ENCODE assay signal across 11 cellular contexts in the genomic region with DNA sequence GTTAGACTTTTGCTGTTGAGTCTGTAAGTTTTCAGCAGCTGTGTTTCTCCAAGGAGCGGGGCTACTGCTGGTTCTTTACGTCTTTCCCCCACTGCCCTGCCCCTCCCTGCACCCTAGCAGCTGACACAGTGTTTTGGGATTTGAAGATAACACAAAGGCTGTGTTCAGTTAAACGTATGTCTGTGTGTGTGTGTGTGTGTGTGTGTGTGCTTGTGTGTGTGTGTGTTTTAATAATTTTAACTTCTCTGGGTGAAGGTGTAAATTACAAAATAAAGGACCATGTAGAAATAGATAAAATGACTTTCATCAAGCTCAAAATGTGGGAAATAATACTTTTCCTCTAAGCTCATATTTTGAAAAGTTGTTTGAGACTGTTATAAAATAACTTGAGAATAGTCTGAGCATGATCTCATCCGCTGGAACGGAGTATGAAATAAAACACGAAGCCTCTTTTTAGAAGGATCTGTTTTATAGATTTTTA. TPM values are rescaled to one million over a fixed set of nuclear protein-coding genes. Genes with fewer than 3 reads are reported as not detected.
DNase-seq lines count a peak whose midpoint lies in the region; ATAC-seq, FAIRE-seq and TF ChIP-seq lines count a peak whose summit lies in the region.
"Had no signal": no experiment of that assay in that cellular context is flagged by ENCODE, and none has a peak within 500 bp of the region (broad histone marks: within the 10 kb centered on the region; RNA-seq: fewer than 3 reads in every experiment).

No MANE protein-coding gene starts in this region.

- no peak overlapping the region for H3K4me2 ChIP-seq in PC-9

- FAIRE-seq in pancreas (lab: Jason Lieb, UNC) = no peak
- FAIRE-seq: islet of Langerhans had no signal

- no peaks in the 10 kb centered on the region for H3K9me3 ChIP-seq in CD8-positive, alpha-beta memory T cell (ENCODE audit: low read length)
- H3K9me3 ChIP-seq in gastroesophageal sphincter = no peaks in the 10 kb centered on the region
- H3K9me3 ChIP-seq in pancreas = no peaks in the 10 kb centered on the region
- H3K9me3 ChIP-seq in PC-9 (ENCODE audit: insufficient read depth, low read depth) = no peaks in the 10 kb centered on the region

- TF ChIP-seq CTCF in WI38 (IDR thresholded peaks at IDR 0.05; ENCODE audit: low read depth, low read length) (no peak), gastroesophageal sphincter (IDR thresholded peaks at IDR 0.05) (no peak), pancreas (IDR thresholded peaks at IDR 0.05) (no peak), PC-9 (conservative IDR thresholded peaks at IDR 0.05) (no peak)

- POLR2A ChIA-PET in CD8-positive, alpha-beta memory T cell (lab: Charles Lee) = no interaction called here
- POLR2A ChIA-PET in PC-9 (lab: Charles Lee; ENCODE audit: unreplicated experiment) = no interaction called here

- peaks cover 58% of the 10 kb centered on the region for H3K79me2 ChIP-seq in PC-9 (ENCODE audit: low read depth)

- H3K36me3 Mint-ChIP-seq in CD8-positive, alpha-beta memory T cell = no peaks in the 10 kb centered on the region

- H3K4me1 ChIP-seq in CD8-positive, alpha-beta memory T cell (ENCODE audit: insufficient read depth, low read length) = peaks cover 26% of the 10 kb centered on the region
- H3K4me1 ChIP-seq in gastroesophageal sphincter (peaks cover 8 to 100% (median 48%) of the 10 kb centered on the region in 3 donors), pancreas (peaks cover 5 to 13% (median 8%) of the 10 kb centered on the region in 3 donors), PC-9 (replicated peaks; ENCODE audit: insufficient read depth) (peaks cover 9% of the 10 kb centered on the region)

- ATAC-seq in gastroesophageal sphincter (no peak), pancreas (peak in 3 of 4 donors; percentile 14 to 42 (median 31))

- BruUV-seq in PC-9 (replicated peaks; lab: Mats Ljungman, UMichigan) = no TSS peak

- peaks cover 5% of the 10 kb centered on the region; the same call in 1 of the 2 replicates for H3F3A ChIP-seq in PC-9 (ENCODE audit: insufficient read depth, low read depth)

- no peak overlapping the region for H2AFZ ChIP-seq in PC-9

- peaks cover 0 to 2% of the 10 kb centered on the region in 2 donors for H3K27me3 Mint-ChIP-seq in CD8-positive, alpha-beta memory T cell
- H3K27me3 Mint-ChIP-seq: stimulated activated naive CD8-positive, alpha-beta T cell treated with anti-CD3 and anti-CD28 coated beads, Interleukin-15, Interleukin-2, amounts not matched to agents 100 ng/mL and 50 ng/mL, for 24 hours had no signal

- H3K9me3 Mint-ChIP-seq in CD8-positive, alpha-beta memory T cell = no peaks in the 10 kb centered on the region
- H3K9me3 Mint-ChIP-seq: stimulated activated naive CD8-positive, alpha-beta T cell treated with anti-CD3 and anti-CD28 coated beads, Interleukin-15, Interleukin-2, amounts not matched to agents 100 ng/mL and 50 ng/mL, for 24 hours had no signal

- H3K27me3 ChIP-seq in CD8-positive, alpha-beta memory T cell (ENCODE audit: insufficient read depth, low read length, poor library complexity, severe bottlenecking) = no peaks in the 10 kb centered on the region
- H3K27me3 ChIP-seq in gastroesophageal sphincter = no peaks in the 10 kb centered on the region
- no peaks in the 10 kb centered on the region for H3K27me3 ChIP-seq in pancreas
- no peaks in the 10 kb centered on the region for H3K27me3 ChIP-seq in PC-9 (ENCODE audit: insufficient read depth, low read depth)

- WGBS in gastroesophageal sphincter (ENCODE audit: low coverage in 1 of 2), 2 donors = 1 to 8% methylated on average over 4 to 6 of the region's 6 CpGs
- WGBS in pancreas, 2 donors = 46 to 56% methylated on average over 6 of the region's 6 CpGs

- H3K36me3 ChIP-seq in CD8-positive, alpha-beta memory T cell (ENCODE audit: insufficient read depth, low read length) = no peaks in the 10 kb centered on the region
- H3K36me3 ChIP-seq in gastroesophageal sphincter (no peaks in the 10 kb centered on the region), pancreas (no peaks in the 10 kb centered on the region), PC-9 (ENCODE audit: low read depth) (no peaks in the 10 kb centered on the region)

- H4K20me1 ChIP-seq in PC-9 (ENCODE audit: insufficient read depth) = peaks cover 20% of the 10 kb centered on the region

- H3K27ac ChIP-seq in CD8-positive, alpha-beta memory T cell (ENCODE audit: low read depth, low read length) = peak overlapping the region; percentile 20
- peak overlapping the region; percentile 95 to 98 (median 96) for H3K27ac ChIP-seq in gastroesophageal sphincter
- H3K27ac ChIP-seq in pancreas = peak overlapping the region in 3 of 4 donors; percentile 62 to 76 (median 68)
- no peak overlapping the region for H3K27ac ChIP-seq in PC-9

- H3K4me3 Mint-ChIP-seq in CD8-positive, alpha-beta memory T cell = no peak overlapping the region
- H3K4me3 Mint-ChIP-seq: stimulated activated naive CD8-positive, alpha-beta T cell treated with anti-CD3 and anti-CD28 coated beads, Interleukin-15, Interleukin-2, amounts not matched to agents 100 ng/mL and 50 ng/mL, for 24 hours had no signal

- H3K9me2 ChIP-seq in PC-9 (ENCODE audit: insufficient read depth) = no peaks in the 10 kb centered on the region

- TF ChIP-seq POLR2A in gastroesophageal sphincter (IDR thresholded peaks at IDR 0.05) = peak in 1 of 2 donors; percentile 8

- no peak for DNase-seq in CD8-positive, alpha-beta memory T cell
- DNase-seq in pancreas (no peak), PC-9 (no peak), NCI-H446 (lab: John Stamatoyannopoulos, UW) (no peak), GF-D8 (lab: John Stamatoyannopoulos, UW) (no peak)
- no peak for DNase-seq in NK-92 treated with Interleukin-12 subunit alpha and Interleukin-12 subunit beta, amount 100 ng/mL, for 24 hours (lab: John Stamatoyannopoulos, UW)
- DNase-seq: DMS53 had no signal

- CTCF ChIA-PET in CD8-positive, alpha-beta memory T cell (lab: Charles Lee) = interaction anchor here (1.3 kb wide), 1 partner anchor 20 kb away, joined by 6 read pairs; no protein-coding TSS in a partner anchor
- CTCF ChIA-PET in PC-9 (lab: Charles Lee) = interaction anchor here (0.6 kb wide), 2 partner anchors 12 to 285 kb away, joined by 3 read pairs; no protein-coding TSS in a partner anchor

- intact Hi-C loops in pancreas (cut with DNase I) (no loop called here), PC-9 (cut with micrococcal nuclease; ENCODE audit: unreplicated experiment) (no loop called here)

- H3K27ac Mint-ChIP-seq in CD8-positive, alpha-beta memory T cell = no peak overlapping the region
- H3K27ac Mint-ChIP-seq: stimulated activated naive CD8-positive, alpha-beta T cell treated with anti-CD3 and anti-CD28 coated beads, Interleukin-15, Interleukin-2, amounts not matched to agents 100 ng/mL and 50 ng/mL, for 24 hours had no signal

- TF ChIP-seq EP300 in gastroesophageal sphincter (IDR thresholded peaks at IDR 0.05) = no peak

- H3K4me3 ChIP-seq in CD8-positive, alpha-beta memory T cell (ENCODE audit: low read length) = no peak overlapping the region
- H3K4me3 ChIP-seq in WI38 (ENCODE audit: low read depth, low read length) = peak overlapping the region; percentile 44
- H3K4me3 ChIP-seq in gastroesophageal sphincter = peak overlapping the region in 1 of 2 donors; percentile 37
- H3K4me3 ChIP-seq in pancreas = no peak overlapping the region
- no peak overlapping the region for H3K4me3 ChIP-seq in PC-9

- peaks cover 16 to 47% (median 26%) of the 10 kb centered on the region in 3 donors for H3K4me1 Mint-ChIP-seq in CD8-positive, alpha-beta memory T cell

RNA-seq across cellular contexts. Expression of a gene that starts 10.9 kb away (rescaled TPM):
- total RNA-seq in CD8-positive, alpha-beta memory T cell = 10 to 100 TPM; 38.8 to 39.3 TPM
- polyA plus RNA-seq in CD8-positive, alpha-beta memory T cell = 16.3 TPM
- 100 to 1,000 TPM in 3 of 4 donors, 10 to 100 TPM in 1; 81.4 to 147 (median 125) TPM for total RNA-seq in gastroesophageal sphincter
- total RNA-seq in pancreas = 10 to 100 TPM; 16.4 to 31.9 (median 22.2) TPM
- polyA plus RNA-seq in pancreas = 10 to 100 TPM; 15.3 to 16.8 TPM
- total RNA-seq in PC-9 (2021) = 48.6 and 54.8 TPM in 2 replicates

RNA-seq across cellular contexts. Expression of a gene that starts 50.7 kb away (rescaled TPM):
- total RNA-seq in CD8-positive, alpha-beta memory T cell = not detected
- polyA plus RNA-seq in CD8-positive, alpha-beta memory T cell = not detected
- not detected for total RNA-seq in gastroesophageal sphincter
- total RNA-seq in pancreas = not detected
- polyA plus RNA-seq in pancreas = not detected
- not detected in 2 replicates for total RNA-seq in PC-9 (2021)
